Comparison of ENCODE assay signal across 27 cellular contexts in genomic region chr7:12139421-12139820, GRCh38.
DNase-seq lines count a peak whose midpoint lies in the region; ATAC-seq, FAIRE-seq and TF ChIP-seq lines count a peak whose summit lies in the region.
"Had no signal": no experiment of that assay in that cellular context is flagged by ENCODE, and none has a peak within 500 bp of the region (broad histone marks: within the 10 kb centered on the region; RNA-seq: fewer than 3 reads in every experiment).

No MANE protein-coding gene starts in this region.

- H3K27ac ChIP-seq in mammary epithelial cell (ENCODE audit: insufficient read depth, low read depth, low read length) (no peak overlapping the region), HepG2 (ENCODE audit: extremely low read length, insufficient read depth, low read length) (no peak overlapping the region)
- H3K27ac ChIP-seq: brain microvascular endothelial cell, gastroesophageal sphincter, parathyroid adenoma, PC-9, sigmoid colon, SJSA1, stomach, upper lobe of left lung had no signal

- CTCF ChIA-PET in mammary epithelial cell (lab: Charles Lee; ENCODE audit: low non-redundant PET) = no interaction called here
- CTCF ChIA-PET in HepG2 (lab: Yijun Ruan, JAX; ENCODE audit: low intra/inter-chr PET ratio, low total read pairs) = no interaction called here

- H3K9ac ChIP-seq in mammary epithelial cell (ENCODE audit: insufficient read depth, low read length) (no peak overlapping the region), HepG2 (ENCODE audit: insufficient read depth, low read depth, low read length) (no peak overlapping the region)
- H3K9ac ChIP-seq: parathyroid adenoma had no signal

- H3K36me3 ChIP-seq in mammary epithelial cell (ENCODE audit: insufficient read depth, low read length) = no peaks in the 10 kb centered on the region
- H3K36me3 ChIP-seq in HepG2 (replicated peaks in 1 of 2; ENCODE audit: control insufficient read depth in 1 of 2, insufficient read depth in 2 of 2, low read length in 2 of 2) = no peaks in the 10 kb centered on the region
- H3K36me3 ChIP-seq: BE2C, brain microvascular endothelial cell, gastroesophageal sphincter, HAP-1, sigmoid colon, SJSA1, stomach, upper lobe of left lung had no signal

- POLR2A ChIA-PET in HepG2 (lab: Yijun Ruan, JAX) = no interaction called here

- dilution Hi-C loops in mammary epithelial cell (cut with HindIII; ENCODE audit: low sequenced_read_pairs) = no loop called here

- intact Hi-C loops in mammary epithelial cell (cut with micrococcal nuclease) (no loop called here), HepG2 (cut with micrococcal nuclease; ENCODE audit: unreplicated experiment) (no loop called here)

- TF ChIP-seq POLR2A in H54 (IDR thresholded peaks at IDR 0.05; ENCODE audit: low read depth, low read length) = no peak
- TF ChIP-seq POLR2A in HepG2 (IDR thresholded peaks at IDR 0.05; ENCODE audit: insufficient read depth in 1 of 2, low read depth in 2 of 2, low read length in 2 of 2) = no peak

- BruUV-seq in mammary epithelial cell (replicated peaks; lab: Mats Ljungman, UMichigan) (no TSS peak), HepG2 (replicated peaks; lab: Mats Ljungman, UMichigan) (no TSS peak)

- H2AFZ ChIP-seq in mammary epithelial cell (ENCODE audit: low read depth, low read length) = no peak overlapping the region
- H2AFZ ChIP-seq in HepG2 (ENCODE audit: low read length) = no peak overlapping the region
- H2AFZ ChIP-seq: parathyroid adenoma, PC-9 had no signal

- 49% methylated on average over 6 of the region's 6 CpGs for WGBS in mammary epithelial cell (ENCODE audit: low coverage, missing lambda C conversion rate)
- 15% methylated on average over 6 of the region's 6 CpGs for WGBS in HepG2 (ENCODE audit: low lambda C conversion rate)

- peak; percentile 87 for FAIRE-seq in H54 (lab: Jason Lieb, UNC)
- FAIRE-seq in HepG2 (lab: Jason Lieb, UNC) = no peak

- no peak for ATAC-seq in HepG2
- ATAC-seq: activated naive CD4-positive, alpha-beta T cell treated with anti-CD3 and anti-CD28 coated beads, Interleukin-2, amount 50 U/mL, for 72 hours; gastroesophageal sphincter; naive thymus-derived CD8-positive, alpha-beta T cell had no signal

- no peaks in the 10 kb centered on the region for H3K79me2 ChIP-seq in mammary epithelial cell (ENCODE audit: insufficient read depth, low read length)
- no peaks in the 10 kb centered on the region for H3K79me2 ChIP-seq in HepG2 (ENCODE audit: insufficient read depth, low read length)
- H3K79me2 ChIP-seq: parathyroid adenoma had no signal

- no peak for TF ChIP-seq RAD21 in HepG2 (CRISPR knock-in tag; IDR thresholded peaks at IDR 0.05)

- H3K27me3 ChIP-seq in mammary epithelial cell (ENCODE audit: insufficient read depth, low read length) (no peaks in the 10 kb centered on the region), HepG2 (ENCODE audit: control insufficient read depth in 1 of 2, insufficient read depth in 2 of 2, low read length in 2 of 2) (no peaks in the 10 kb centered on the region)
- H3K27me3 ChIP-seq: BE2C, brain microvascular endothelial cell, gastroesophageal sphincter, sigmoid colon, SJSA1, stomach, upper lobe of left lung had no signal

- in situ Hi-C loops in mammary epithelial cell (cut with MboI; ENCODE audit: low sequenced_read_pairs in 2 of 2) = no loop called here
- in situ Hi-C loops in HepG2 (cut with HindIII; ENCODE audit: extremely low pct_ligation_motif_present, low pct_unique_long_range_greater_than_20kb) = no loop called here

- H3K4me2 ChIP-seq in mammary epithelial cell (ENCODE audit: insufficient read depth, low read depth, low read length) (no peak overlapping the region), HepG2 (ENCODE audit: low read depth, low read length) (no peak overlapping the region)
- H3K4me2 ChIP-seq: PC-9 had no signal

- TF ChIP-seq EP300 in HepG2 (IDR thresholded peaks at IDR 0.05; ENCODE audit: low read depth in 2 of 2, low read length in 2 of 2) (no peak), HepG2 (CRISPR knock-in tag; IDR thresholded peaks at IDR 0.05; ENCODE audit: borderline replicate concordance) (no peak)

- TF ChIP-seq CTCF in mammary epithelial cell (conservative IDR thresholded peaks at IDR 0.05 in 1 of 2, IDR thresholded peaks at IDR 0.05 in 1 of 2; ENCODE audit: extremely low read depth in 1 of 2, insufficient read depth in 1 of 2, low read depth in 1 of 2, low read length in 2 of 2) (no peak), HepG2 (CRISPR knock-in tag; IDR thresholded peaks at IDR 0.05) (no peak)

- no peaks in the 10 kb centered on the region for H3K4me1 ChIP-seq in mammary epithelial cell (ENCODE audit: insufficient read depth, low read length)
- H3K4me1 ChIP-seq in HepG2 (ENCODE audit: insufficient read depth, low read length) = no peaks in the 10 kb centered on the region
- H3K4me1 ChIP-seq: gastroesophageal sphincter, HAP-1, parathyroid adenoma, sigmoid colon, SJSA1, stomach, upper lobe of left lung had no signal

- H3K4me3 ChIP-seq in mammary epithelial cell (replicated peaks in 1 of 3; ENCODE audit: insufficient read depth in 1 of 3, low read depth in 2 of 3, low read length in 3 of 3) (no peak overlapping the region), HepG2 (replicated peaks in 1 of 3; ENCODE audit: insufficient read depth in 1 of 3, low read depth in 2 of 3, low read length in 3 of 3) (no peak overlapping the region)
- H3K4me3 ChIP-seq: gastroesophageal sphincter, HAP-1, PC-9, sigmoid colon, SJSA1, stomach, upper lobe of left lung had no signal

- H4K20me1 ChIP-seq in mammary epithelial cell (ENCODE audit: insufficient read depth, low read length) (no peaks in the 10 kb centered on the region), HepG2 (ENCODE audit: insufficient read depth, low read length) (no peaks in the 10 kb centered on the region)

- DNase-seq in H54 (ENCODE audit: insufficient read length, low spot score) (no peak), NCI-H526 (lab: John Stamatoyannopoulos, UW) (peak; percentile 87 to 88), mammary epithelial cell (peak; percentile 3), renal cortical epithelial cell (ENCODE audit: low read depth) (peak; percentile 64), HepG2 (ENCODE audit: low spot score) (no peak), NCI-H345 (lab: John Stamatoyannopoulos, UW) (no peak)
- no peak for DNase-seq in stimulated activated CD4-positive, alpha-beta T cell treated with anti-CD3 and anti-CD28 coated beads, Interleukin-1b, Interleukin-23, amount 100 ng/mL, for 48 hours
- DNase-seq in stimulated activated CD4-positive, alpha-beta T cell treated with anti-CD3 and anti-CD28 coated beads, Interleukin-2, amount 100 ng/mL, for 48 hours = no peak
- DNase-seq: activated CD4-positive, alpha-beta T cell treated with anti-CD3 and anti-CD28 coated beads for 1 hour; BE2C; brain microvascular endothelial cell; dermis blood vessel endothelial cell; KG1; mesenchymal stem cell; naive thymus-derived CD8-positive, alpha-beta T cell; NCI-H1417 treated with DMSO at 0.1 percent for 48 hours; NCI-H2171 treated with DMSO at 0.1 percent for 48 hours; NCI-H82; sigmoid colon; stomach; upper lobe of left lung had no signal

- H3K9me3 ChIP-seq in mammary epithelial cell (replicated peaks; ENCODE audit: insufficient read depth, low read length) (no peaks in the 10 kb centered on the region), HepG2 (ENCODE audit: low read length) (no peaks in the 10 kb centered on the region)
- H3K9me3 ChIP-seq: BE2C, HAP-1, sigmoid colon, SJSA1, stomach, upper lobe of left lung had no signal

TF ChIP-seq in HepG2, 621 proteins besides CTCF, POLR2A, EP300 and RAD21:
- TF ChIP-seq SOX5 (CRISPR knock-in tag; IDR thresholded peaks at IDR 0.05; ENCODE audit: borderline replicate concordance) (no peak), THAP8 (CRISPR knock-in tag; IDR thresholded peaks at IDR 0.05; ENCODE audit: borderline replicate concordance) (no peak), ZNF674 (CRISPR knock-in tag; IDR thresholded peaks at IDR 0.05; ENCODE audit: low read depth) (no peak), BORCS8-MEF2B (CRISPR knock-in tag; IDR thresholded peaks at IDR 0.05) (no peak), ZNF564 (CRISPR knock-in tag; IDR thresholded peaks at IDR 0.05) (no peak)
TF ChIP-seq in HepG2: peak in this region for 0.

Comparison
In these comparisons a context has a peak if more than half of its experiments do, and no peak if none do; other contexts are left out.
1. DNase-seq: peak in NCI-H526 (2 of 2), mammary epithelial cell (single experiment) and renal cortical epithelial cell (single experiment); none in H54 (single experiment), stimulated activated CD4-positive, alpha-beta T cell treated with anti-CD3 and anti-CD28 coated beads, Interleukin-1b, Interleukin-23, amount 100 ng/mL, for 48 hours (single experiment), HepG2 (single experiment), stimulated activated CD4-positive, alpha-beta T cell treated with anti-CD3 and anti-CD28 coated beads, Interleukin-2, amount 100 ng/mL, for 48 hours (0 of 2) and NCI-H345 (single experiment).